Comparison of ENCODE assay signal across 15 cellular contexts in genomic region chrX:72243472-72243871, GRCh38. TPM values are rescaled to one million over a fixed set of nuclear protein-coding genes. Genes with fewer than 3 reads are reported as not detected.
DNase-seq lines count a peak whose midpoint lies in the region; FAIRE-seq and TF ChIP-seq lines count a peak whose summit lies in the region.
"Had no signal": no experiment of that assay in that cellular context is flagged by ENCODE, and none has a peak within 500 bp of the region (broad histone marks: within the 10 kb centered on the region; RNA-seq: fewer than 3 reads in every experiment).

No MANE protein-coding gene starts in this region.

- CTCF ChIA-PET in mammary epithelial cell (lab: Charles Lee; ENCODE audit: low non-redundant PET): no interaction called here

- H3K27me3 ChIP-seq in mammary epithelial cell (ENCODE audit: insufficient read depth, low read length) (no peaks in the 10 kb centered on the region), osteoblast (ENCODE audit: insufficient read depth, low read length) (peaks cover 4% of the 10 kb centered on the region)

- WGBS in mammary epithelial cell (ENCODE audit: low coverage, missing lambda C conversion rate): 43% methylated on average over 3 of the region's 3 CpGs

- BruUV-seq in mammary epithelial cell (replicated peaks; lab: Mats Ljungman, UMichigan): no TSS peak

- H2AFZ ChIP-seq in mammary epithelial cell (ENCODE audit: low read depth, low read length) (no peak overlapping the region), osteoblast (ENCODE audit: low read length) (no peak overlapping the region)
- H2AFZ ChIP-seq: PC-9 had no signal

- DNase-seq in HCEC 1CT (peak; percentile 24), RPMI7951 (ENCODE audit: low read depth) (peak; percentile 57), mammary epithelial cell (peak; percentile 19), osteoblast (ENCODE audit: insufficient read length, low spot score, missing footprints) (peak; percentile 91), SHP77 (lab: John Stamatoyannopoulos, UW) (no peak), urothelium cell line (ENCODE audit: low spot score) (no peak), SK-N-DZ (ENCODE audit: low spot score) (no peak)
- DNase-seq: activated CD8-positive, alpha-beta memory T cell treated with anti-CD3 and anti-CD28 coated beads, Interleukin-2, amount 10 ng/mL, durations not matched to agents 7 days and 5 days; activated naive CD4-positive, alpha-beta T cell; cerebellar nuclear complex; NCI-H1417 treated with DMSO at 0.1 percent for 48 hours; NCI-H510A; occipital lobe; PC-9 had no signal

- no peak for TF ChIP-seq CTCF in mammary epithelial cell (conservative IDR thresholded peaks at IDR 0.05 in 1 of 2, IDR thresholded peaks at IDR 0.05 in 1 of 2; ENCODE audit: extremely low read depth in 1 of 2, insufficient read depth in 1 of 2, low read depth in 1 of 2, low read length in 2 of 2)
- TF ChIP-seq CTCF in osteoblast (IDR thresholded peaks at IDR 0.05; ENCODE audit: extremely low read depth, low read depth, low read length): no peak

- in situ Hi-C loops in mammary epithelial cell (cut with MboI; ENCODE audit: low sequenced_read_pairs in 2 of 2): loop anchor here (10.0 to 25.0 kb wide), 2 partner anchors 294 to 301 kb away; no protein-coding TSS in a partner anchor

- H3K4me2 ChIP-seq in mammary epithelial cell (ENCODE audit: insufficient read depth, low read depth, low read length): no peak overlapping the region
- peak overlapping the region; percentile 24 for H3K4me2 ChIP-seq in osteoblast (ENCODE audit: insufficient read depth, low read length)
- H3K4me2 ChIP-seq: PC-9 had no signal

- H3K36me3 ChIP-seq in mammary epithelial cell (ENCODE audit: insufficient read depth, low read length) (no peaks in the 10 kb centered on the region), osteoblast (ENCODE audit: insufficient read depth, low read length) (no peaks in the 10 kb centered on the region)

- H3K9ac ChIP-seq in mammary epithelial cell (ENCODE audit: insufficient read depth, low read length): no peak overlapping the region

- H3K4me1 ChIP-seq in mammary epithelial cell (ENCODE audit: insufficient read depth, low read length) (no peaks in the 10 kb centered on the region), osteoblast (ENCODE audit: insufficient read depth, low read length) (peaks cover 10% of the 10 kb centered on the region)

- no peaks in the 10 kb centered on the region for H4K20me1 ChIP-seq in mammary epithelial cell (ENCODE audit: insufficient read depth, low read length)
- H4K20me1 ChIP-seq in osteoblast (ENCODE audit: insufficient read depth, low read length): no peaks in the 10 kb centered on the region

- H3K79me2 ChIP-seq in mammary epithelial cell (ENCODE audit: insufficient read depth, low read length): peaks cover 2% of the 10 kb centered on the region
- H3K79me2 ChIP-seq in osteoblast (ENCODE audit: insufficient read depth, low read length): no peaks in the 10 kb centered on the region

- no peaks in the 10 kb centered on the region for H3K9me3 ChIP-seq in mammary epithelial cell (replicated peaks; ENCODE audit: insufficient read depth, low read length)
- H3K9me3 ChIP-seq in osteoblast (ENCODE audit: low read depth, low read length): no peaks in the 10 kb centered on the region

- H3K4me3 ChIP-seq in mammary epithelial cell (replicated peaks in 1 of 3; ENCODE audit: insufficient read depth in 1 of 3, low read depth in 2 of 3, low read length in 3 of 3) (no peak overlapping the region), osteoblast (ENCODE audit: insufficient read depth, low read length) (no peak overlapping the region)
- H3K4me3 ChIP-seq: PC-9 had no signal

- H3K27ac ChIP-seq in mammary epithelial cell (ENCODE audit: insufficient read depth, low read depth, low read length) (no peak overlapping the region), osteoblast (ENCODE audit: low read depth, low read length) (peak overlapping the region; percentile 35)
- H3K27ac ChIP-seq: PC-9 had no signal

- no peak for FAIRE-seq in urothelium cell line (lab: Jason Lieb, UNC)
- FAIRE-seq: TTC549 had no signal

- intact Hi-C loops in mammary epithelial cell (cut with micrococcal nuclease): no loop called here

- dilution Hi-C loops in mammary epithelial cell (cut with HindIII; ENCODE audit: low sequenced_read_pairs): no loop called here

RNA-seq across cellular contexts. Expression of gene ERCC6L, which starts 4.6 kb away (rescaled TPM):
- total RNA-seq in RPMI7951 (2014; rRNA removed; shearing (Covaris generic)): 23.3 and 27.4 TPM in 2 replicates
- total RNA-seq in mammary epithelial cell (1 to 10 TPM in 1 of 2 donors, under 1 TPM in 1; 0.17 to 7.0 TPM), osteoblast (0.59 and 0.72 TPM in 2 replicates)
- 5.1 TPM for polyA plus RNA-seq in mammary epithelial cell
- 2.8 TPM for polyA minus RNA-seq in mammary epithelial cell
- polyA plus RNA-seq in SK-N-DZ (2014; cell fraction: cytosol; rRNA removed): 3.8 and 4.6 TPM in 2 replicates
- 2.4 TPM in 2 replicates for polyA plus RNA-seq in SK-N-DZ (2014; cell fraction: nucleus; rRNA removed)

RNA-seq across cellular contexts. Expression of gene RPS4X, which starts 33.6 kb away (rescaled TPM):
- total RNA-seq in RPMI7951 (2014; rRNA removed; shearing (Covaris generic)): 1,331 and 1,443 TPM in 2 replicates
- total RNA-seq in mammary epithelial cell (1,000 to 10,000 TPM in 1 of 2 donors, 100 to 1,000 TPM in 1; 857 to 1,015 TPM), osteoblast (487 and 926 TPM in 2 replicates)
- polyA plus RNA-seq in mammary epithelial cell: 2,382 TPM
- 1,181 TPM for polyA minus RNA-seq in mammary epithelial cell
- polyA plus RNA-seq in SK-N-DZ (2014; cell fraction: cytosol; rRNA removed): 1,649 and 1,908 TPM in 2 replicates
- polyA plus RNA-seq in SK-N-DZ (2014; cell fraction: nucleus; rRNA removed): 821 and 1,107 TPM in 2 replicates

Comparison
In these comparisons a context has a peak if more than half of its experiments do, and no peak if none do; other contexts are left out.
1. DNase-seq: peak in HCEC 1CT (single experiment), RPMI7951 (single experiment), mammary epithelial cell (single experiment) and osteoblast (single experiment); none in SHP77 (0 of 2), urothelium cell line (single experiment) and SK-N-DZ (single experiment).